ENCODE assay signal across 24 cellular contexts in the genomic region with DNA sequence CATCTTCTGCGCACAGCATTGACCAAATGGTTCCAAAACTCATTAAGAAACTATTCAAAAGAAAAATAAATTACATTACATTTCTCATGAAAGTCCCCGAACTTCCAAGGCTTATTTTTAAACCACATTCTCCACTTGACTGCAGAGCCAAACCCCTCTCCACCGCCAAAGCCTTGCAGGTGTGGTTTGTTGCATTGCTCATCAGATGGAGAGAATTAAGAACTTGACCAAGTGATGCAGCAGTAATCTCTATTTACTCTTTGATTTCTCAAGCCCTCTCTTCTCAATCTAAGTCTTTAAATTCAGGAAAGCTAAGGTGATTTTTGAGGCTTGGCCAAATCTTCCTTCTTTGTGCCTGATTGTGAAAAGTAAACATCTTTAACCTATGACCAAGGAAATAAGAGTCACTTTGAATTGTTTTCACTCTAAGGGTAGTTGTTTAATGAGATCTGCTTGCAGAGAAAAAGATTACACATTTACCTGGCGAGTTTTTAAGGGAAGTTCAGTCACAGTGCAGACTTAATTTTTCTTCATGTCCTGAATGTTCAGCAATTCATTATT.
"Had no signal": no experiment of that assay in that cellular context is flagged by ENCODE, and none has a peak within 500 bp of the region (broad histone marks: within the 10 kb centered on the region; RNA-seq: fewer than 3 reads in every experiment).

No MANE protein-coding gene starts in this region.

- H3K4me3 ChIP-seq: cardiac muscle cell, MG63, SK-N-MC had no signal

- H3K9me3 ChIP-seq: MG63 had no signal

- H3K27me3 ChIP-seq: brain microvascular endothelial cell, cardiac muscle cell, MG63 had no signal

- DNase-seq: activated CD4-positive, alpha-beta memory T cell treated with anti-CD3 and anti-CD28 coated beads, Interleukin-2, amount 10 ng/mL, durations not matched to agents 7 days and 5 days; activated CD4-positive, alpha-beta T cell treated with anti-CD3 and anti-CD28 coated beads, Interleukin-2, amount 50 U/mL, for 1 hour; activated CD4-positive, CD25-positive, alpha-beta regulatory T cell; activated CD8-positive, alpha-beta memory T cell treated with anti-CD3 and anti-CD28 coated beads, Interleukin-2, amount 50 U/mL, for 4 hours; activated gamma-delta T cell treated with Interleukin-2 at 50 U/mL for 16 hours; activated naive CD4-positive, alpha-beta T cell treated with anti-CD3 and anti-CD28 coated beads, Interleukin-2, amount 10 ng/mL, durations not matched to agents 7 days and 5 days; activated naive CD8-positive, alpha-beta T cell treated with anti-CD3 and anti-CD28 coated beads for 36 hours; activated T-cell treated with anti-CD3 and anti-CD28 coated beads, Interleukin-2, amount 50 U/mL, for 72 hours; brain microvascular endothelial cell; MG63; NCI-H1105; NCI-H1436; NCI-H1694 treated with DMSO at 0.1 percent for 48 hours; NCI-H2029 treated with DMSO at 0.1 percent for 48 hours; NCI-H510A treated with DMSO at 0.1 percent for 48 hours; OCI-M1; RPMI8226; T-cell; T-helper 2 cell; T1000 had no signal

- H3K36me3 ChIP-seq: brain microvascular endothelial cell, cardiac muscle cell, MG63 had no signal

- ATAC-seq: activated T-cell treated with anti-CD3 and anti-CD28 coated beads, Interleukin-2, amount 50 U/mL, for 72 hours; Panc1; Right ventricle myocardium inferior; T-cell had no signal

- H3K27ac ChIP-seq: brain microvascular endothelial cell, cardiac muscle cell, SK-N-MC had no signal
